ENCODE assay signal across 8 cellular contexts in the genomic region with DNA sequence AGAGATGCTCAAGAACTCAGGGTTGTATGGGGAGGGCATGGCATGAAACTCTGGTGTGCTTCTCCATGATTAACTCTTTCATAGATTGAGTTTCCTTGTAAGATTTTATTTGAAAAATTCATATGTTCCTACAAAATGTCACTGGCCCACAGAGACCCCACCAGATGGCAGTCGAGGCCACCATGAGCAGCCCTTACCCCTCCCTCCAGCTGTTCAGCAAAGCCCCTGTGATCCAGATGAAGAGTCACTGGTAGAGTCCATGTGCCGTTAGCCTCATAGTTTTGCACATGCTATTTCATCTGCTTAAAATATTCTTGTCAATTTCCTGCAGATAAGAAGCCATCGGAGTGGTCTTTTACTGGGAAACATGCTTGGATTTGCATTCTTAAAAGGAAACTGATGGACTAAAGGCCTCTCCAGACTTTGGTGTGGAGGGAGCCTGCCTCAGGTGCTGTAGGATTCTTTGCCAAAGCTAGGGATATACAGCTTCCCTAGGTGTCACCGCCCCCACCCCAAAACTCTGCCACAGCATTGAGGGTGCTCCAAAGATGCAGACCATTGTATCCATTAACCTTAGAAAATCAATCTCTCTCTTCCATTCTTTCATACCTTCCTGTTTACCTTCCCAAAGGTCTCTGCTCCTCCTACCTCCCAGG. TPM values are rescaled to one million over a fixed set of nuclear protein-coding genes. Genes with fewer than 3 reads are reported as not detected.
DNase-seq lines count a peak whose midpoint lies in the region; ATAC-seq and TF ChIP-seq lines count a peak whose summit lies in the region.

No MANE protein-coding gene starts in this region.

- H3K79me2 ChIP-seq in OCI-LY1 (ENCODE audit: insufficient read depth, low read length): no peaks in the 10 kb centered on the region

- H3K27ac Mint-ChIP-seq in activated T-helper 17 cell treated with anti-CD3 and anti-CD28 coated beads, Interleukin-2, amount 50 U/mL, for 72 hours: no peak overlapping the region

- H3K36me3 ChIP-seq in OCI-LY1 (ENCODE audit: insufficient read depth, low read length): no peaks in the 10 kb centered on the region

- H3K9me3 ChIP-seq in OCI-LY1 (ENCODE audit: low read length): no peaks in the 10 kb centered on the region

- H3K4me2 ChIP-seq in OCI-LY1 (ENCODE audit: low read length): no peak overlapping the region

- H3K9me3 Mint-ChIP-seq in activated T-helper 17 cell treated with anti-CD3 and anti-CD28 coated beads, Interleukin-2, amount 50 U/mL, for 72 hours: peaks cover 3% of the 10 kb centered on the region

- TF ChIP-seq CTCF in AG09319 (IDR thresholded peaks at IDR 0.05; ENCODE audit: low read depth, low read length): peak; percentile 50
- peak; percentile 82 for TF ChIP-seq CTCF in OCI-LY1 (IDR thresholded peaks at IDR 0.05; ENCODE audit: low read length)

- H4K20me1 ChIP-seq in OCI-LY1 (ENCODE audit: insufficient read depth, low read length): no peaks in the 10 kb centered on the region

- H3K4me1 ChIP-seq in OCI-LY1 (ENCODE audit: insufficient read depth, low read length, severe bottlenecking): no peaks in the 10 kb centered on the region

- H2AFZ ChIP-seq in OCI-LY1 (ENCODE audit: low read length): no peak overlapping the region

- H3K27ac ChIP-seq in OCI-LY1 (ENCODE audit: low read depth, low read length, poor library complexity, severe bottlenecking): no peak overlapping the region

- H3K36me3 Mint-ChIP-seq in activated T-helper 17 cell treated with anti-CD3 and anti-CD28 coated beads, Interleukin-2, amount 50 U/mL, for 72 hours (ENCODE audit: low read depth): no peaks in the 10 kb centered on the region

- H3K4me1 Mint-ChIP-seq in activated T-helper 17 cell treated with anti-CD3 and anti-CD28 coated beads, Interleukin-2, amount 50 U/mL, for 72 hours: no peaks in the 10 kb centered on the region

- H3K4me3 ChIP-seq in OCI-LY1 (ENCODE audit: low read depth, low read length, poor library complexity, severe bottlenecking): no peak overlapping the region

- DNase-seq in AG09319 (ENCODE audit: extremely low read depth, low read depth) (no peak), fibroblast of the conjunctiva (ENCODE audit: low read depth) (peak; percentile 18), DMS114 treated with DMSO at 0.1 percent for 48 hours (lab: John Stamatoyannopoulos, UW; ENCODE audit: unreplicated experiment) (no peak)

- no peaks in the 10 kb centered on the region for H3F3A ChIP-seq in OCI-LY1 (ENCODE audit: insufficient read depth, low read length)

- no peaks in the 10 kb centered on the region for H3K9me2 ChIP-seq in OCI-LY1 (ENCODE audit: low read depth, low read length)

- ATAC-seq in GM19467 (IDR thresholded peaks at IDR 0.05; ENCODE audit: unreplicated experiment) (peak; percentile 59), GM18519 (IDR thresholded peaks at IDR 0.05; ENCODE audit: low FRiP score, unreplicated experiment) (no peak), GM18520 (IDR thresholded peaks at IDR 0.05; ENCODE audit: unreplicated experiment) (no peak)
- no peak for ATAC-seq in activated T-helper 17 cell treated with anti-CD3 and anti-CD28 coated beads, Interleukin-2, amount 50 U/mL, for 72 hours (replicated peaks)

- H3K27me3 ChIP-seq in OCI-LY1 (ENCODE audit: insufficient read depth, low read length): no peaks in the 10 kb centered on the region

- no peak overlapping the region for H3K9ac ChIP-seq in OCI-LY1 (ENCODE audit: low read length)

- no peak overlapping the region for H3K4me3 Mint-ChIP-seq in activated T-helper 17 cell treated with anti-CD3 and anti-CD28 coated beads, Interleukin-2, amount 50 U/mL, for 72 hours

- peaks cover 7% of the 10 kb centered on the region for H3K27me3 Mint-ChIP-seq in activated T-helper 17 cell treated with anti-CD3 and anti-CD28 coated beads, Interleukin-2, amount 50 U/mL, for 72 hours

RNA-seq across cellular contexts. Expression of a gene that starts 18.8 kb away (rescaled TPM):
- total RNA-seq in activated T-helper 17 cell treated with anti-CD3 and anti-CD28 coated beads, Interleukin-2, amount 50 U/mL, for 72 hours: not detected
